Comparison of ENCODE assay signal across 26 cellular contexts in the genomic region with DNA sequence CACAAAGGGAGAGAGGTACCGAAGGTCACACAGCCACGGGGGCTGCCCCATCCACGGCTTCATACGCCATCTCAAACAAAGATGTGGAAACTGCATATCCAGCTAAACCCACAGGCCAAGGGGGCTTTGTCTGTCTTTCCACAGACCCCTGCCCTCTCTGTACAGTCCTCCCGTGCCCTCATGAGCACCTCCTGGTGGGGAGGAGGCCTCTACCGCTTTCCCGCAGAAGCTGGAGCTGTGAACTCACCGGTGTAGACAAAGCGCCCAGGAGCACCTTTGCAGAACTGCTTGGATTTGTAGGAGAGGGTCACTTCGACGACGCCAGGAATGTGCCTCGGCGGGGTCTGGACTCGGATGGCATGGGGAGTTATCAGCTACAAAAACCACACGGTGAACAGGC.
"Had no signal": no experiment of that assay in that cellular context is flagged by ENCODE, and none has a peak within 500 bp of the region (broad histone marks: within the 10 kb centered on the region; RNA-seq: fewer than 3 reads in every experiment).

No MANE protein-coding gene starts in this region.

- H3K36me3 Mint-ChIP-seq: immature natural killer cell; naive thymus-derived CD8-positive, alpha-beta T cell; stimulated activated naive B cell treated with anti-CD40 and anti-IgM and Interleukin-4, amounts not matched to agents 10 μg/mL and 1 μg/mL and 100 μg/mL, for 72 hours had no signal

- H3K9me3 Mint-ChIP-seq: effector memory CD8-positive, alpha-beta T cell; immature natural killer cell; naive thymus-derived CD8-positive, alpha-beta T cell; nephron progenitor cell; stimulated activated naive B cell treated with anti-CD40 and anti-IgM and Interleukin-4, amounts not matched to agents 10 μg/mL and 1 μg/mL and 100 μg/mL, for 72 hours; stimulated activated naive CD8-positive, alpha-beta T cell treated with anti-CD3 and anti-CD28 coated beads, Interleukin-15, Interleukin-2, amounts not matched to agents 100 ng/mL and 50 ng/mL, for 24 hours had no signal

- DNase-seq: cortex of kidney; effector memory CD8-positive, alpha-beta T cell; foreskin fibroblast; gastrocnemius medialis; heart left ventricle; hippocampal formation; immature natural killer cell; islet precursor cell; left ventricle myocardium superior; lower lobe of right lung; naive thymus-derived CD8-positive, alpha-beta T cell; nephron progenitor cell; occipital lobe; ovary; posterior cingulate gyrus; right cardiac atrium; small intestine; stimulated activated CD4-positive, alpha-beta T cell treated with anti-CD3 and anti-CD28 coated beads, Interleukin-15, amount 100 ng/mL, for 24 hours; stimulated activated CD4-positive, alpha-beta T cell treated with anti-CD3 and anti-CD28 coated beads, Interleukin-2, amount 100 ng/mL, for 48 hours; stimulated activated naive B cell treated with anti-CD40 and anti-IgM and Interleukin-4, amounts not matched to agents 10 μg/mL and 1 μg/mL and 100 μg/mL, for 72 hours; upper lobe of right lung; uterus had no signal

- FAIRE-seq: small intestine had no signal

- H3K9me3 ChIP-seq: gastrocnemius medialis, heart left ventricle, lower lobe of right lung, ovary, psoas muscle, thoracic aorta, tibial nerve, upper lobe of right lung, uterus had no signal

- H3K27ac Mint-ChIP-seq: effector memory CD8-positive, alpha-beta T cell; immature natural killer cell; nephron progenitor cell; stimulated activated naive B cell treated with anti-CD40 and anti-IgM and Interleukin-4, amounts not matched to agents 10 μg/mL and 1 μg/mL and 100 μg/mL, for 72 hours; stimulated activated naive CD8-positive, alpha-beta T cell treated with anti-CD3 and anti-CD28 coated beads, Interleukin-15, Interleukin-2, amounts not matched to agents 100 ng/mL and 50 ng/mL, for 24 hours had no signal

- H3K4me1 ChIP-seq: gastrocnemius medialis, lower lobe of right lung, upper lobe of right lung, uterus had no signal

- H3K4me3 Mint-ChIP-seq: effector memory CD8-positive, alpha-beta T cell; immature natural killer cell; naive thymus-derived CD8-positive, alpha-beta T cell; nephron progenitor cell; stimulated activated naive B cell treated with anti-CD40 and anti-IgM and Interleukin-4, amounts not matched to agents 10 μg/mL and 1 μg/mL and 100 μg/mL, for 72 hours; stimulated activated naive CD8-positive, alpha-beta T cell treated with anti-CD3 and anti-CD28 coated beads, Interleukin-15, Interleukin-2, amounts not matched to agents 100 ng/mL and 50 ng/mL, for 24 hours had no signal

- H3K36me3 ChIP-seq: gastrocnemius medialis, lower lobe of right lung, ovary, thoracic aorta, upper lobe of right lung, uterus had no signal

- H3K27me3 ChIP-seq: gastrocnemius medialis, heart left ventricle, ovary, tibial nerve, upper lobe of right lung, uterus had no signal

- H3K4me3 ChIP-seq: gastrocnemius medialis, heart left ventricle, lower lobe of right lung, ovary, psoas muscle, thoracic aorta, tibial nerve, upper lobe of right lung, uterus had no signal

- H3K27ac ChIP-seq: gastrocnemius medialis, heart left ventricle, lower lobe of right lung, ovary, psoas muscle, thoracic aorta, tibial nerve, upper lobe of right lung, uterus had no signal
